26 cellular contexts compared by ENCODE assay signal in the genomic region with DNA sequence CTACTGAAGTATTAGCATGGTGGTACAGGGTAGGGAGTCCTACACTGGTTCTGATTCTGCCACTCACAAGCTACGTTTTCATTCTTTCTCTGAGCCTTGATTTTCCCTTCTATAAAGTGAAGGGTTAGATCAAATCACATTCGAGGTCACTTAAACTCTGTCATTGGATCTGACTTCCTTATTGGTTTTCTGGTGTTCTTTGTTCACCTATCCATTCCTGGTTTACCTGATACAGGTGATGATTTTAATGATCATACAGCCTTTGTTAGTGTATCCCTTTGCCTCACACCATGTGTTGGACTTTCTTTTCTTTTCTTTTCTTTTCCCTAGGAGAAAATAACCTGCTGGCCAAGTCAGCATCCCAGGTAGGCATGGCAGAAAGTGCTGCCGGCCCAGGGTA.
"Had no signal": no experiment of that assay in that cellular context is flagged by ENCODE, and none has a peak within 500 bp of the region (broad histone marks: within the 10 kb centered on the region; RNA-seq: fewer than 3 reads in every experiment).

No MANE protein-coding gene starts in this region.

- FAIRE-seq: keratinocyte had no signal

- H3K27me3 ChIP-seq: foreskin keratinocyte, right atrium auricular region, stomach, vagina had no signal

- H3K9me3 Mint-ChIP-seq: mesothelial cell of epicardium; nephron; T-helper 1 cell treated with Interleukin-12 subunit alpha and Interleukin-12 subunit beta and Interleukin-4 antibody, amounts not matched to agents 30 μg/mL and 1 μg/mL, for 36 hours had no signal

- H3K4me3 ChIP-seq: lung, prostate gland, right atrium auricular region, skin epidermis, stomach, vagina had no signal

- H3K4me1 ChIP-seq: prostate gland, vagina had no signal

- H3K4me3 Mint-ChIP-seq: activated naive CD8-positive, alpha-beta T cell; mesothelial cell of epicardium; nephron; T-helper 1 cell treated with Interleukin-12 subunit alpha and Interleukin-12 subunit beta and Interleukin-4 antibody, amounts not matched to agents 30 μg/mL and 1 μg/mL, for 36 hours had no signal

- H3K27ac Mint-ChIP-seq: activated naive CD8-positive, alpha-beta T cell; mesothelial cell of epicardium; nephron; T-helper 1 cell treated with Interleukin-12 subunit alpha and Interleukin-12 subunit beta and Interleukin-4 antibody, amounts not matched to agents 30 μg/mL and 1 μg/mL, for 36 hours had no signal

- DNase-seq: activated CD4-positive, alpha-beta T cell treated with anti-CD3 and anti-CD28 coated beads, Interleukin-2, amount 50 U/mL, for 1 hour; activated CD4-positive, CD25-positive, alpha-beta regulatory T cell treated with anti-CD3 and anti-CD28 coated beads, Interleukin-2, amount 50 U/mL, for 72 hours; activated CD8-positive, alpha-beta memory T cell treated with anti-CD3 and anti-CD28 coated beads for 24 hours; activated CD8-positive, alpha-beta memory T cell treated with anti-CD3 and anti-CD28 coated beads, Interleukin-2, amount 50 U/mL, for 48 hours; activated effector memory CD4-positive, alpha-beta T cell treated with Interleukin-2 at 50 U/mL for 16 hours; activated T-cell treated with anti-CD3 and anti-CD28 coated beads, Interleukin-2, amount 50 U/mL, for 48 hours; amniotic stem cell; dermis blood vessel endothelial cell; foreskin keratinocyte; glutamatergic neuron; hippocampal formation; stimulated activated CD4-positive, alpha-beta T cell treated with anti-CD3 and anti-CD28 coated beads, Interleukin-15, amount 100 ng/mL, for 24 hours; stimulated activated CD4-positive, alpha-beta T cell treated with anti-CD3 and anti-CD28 coated beads, Interleukin-4, amount 100 ng/mL, for 1 hour; stomach; trophoblast cell had no signal

- H3K36me3 ChIP-seq: prostate gland, right atrium auricular region, stomach, vagina had no signal

- H3K27ac ChIP-seq: epithelial cell of prostate, foreskin keratinocyte, prostate gland, right atrium auricular region, skin epidermis, stomach, vagina had no signal

- H3K9me3 ChIP-seq: prostate gland, right atrium auricular region, stomach, vagina had no signal

- ATAC-seq: foreskin keratinocyte had no signal

- H3K36me3 Mint-ChIP-seq: activated naive CD8-positive, alpha-beta T cell; mesothelial cell of epicardium had no signal
